29 cellular contexts compared by ENCODE assay signal in genomic region chr11:38562562-38562961, GRCh38.
"Had no signal": no experiment of that assay in that cellular context is flagged by ENCODE, and none has a peak within 500 bp of the region (broad histone marks: within the 10 kb centered on the region; RNA-seq: fewer than 3 reads in every experiment).

No MANE protein-coding gene starts in this region.

- H3K4me3 ChIP-seq: ascending aorta, SJCRH30, SK-N-MC had no signal

- H3K4me1 ChIP-seq: ascending aorta, SJCRH30 had no signal

- DNase-seq: activated CD4-positive, alpha-beta memory T cell treated with anti-CD3 and anti-CD28 coated beads, Interleukin-2, amount 10 ng/mL, durations not matched to agents 7 days and 5 days; activated CD4-positive, alpha-beta T cell treated with anti-CD3 and anti-CD28 coated beads for 1 hour; activated CD4-positive, alpha-beta T cell treated with anti-CD3 and anti-CD28 coated beads for 48 hours; activated CD4-positive, CD25-positive, alpha-beta regulatory T cell; activated CD8-positive, alpha-beta memory T cell treated with anti-CD3 and anti-CD28 coated beads for 24 hours; activated CD8-positive, alpha-beta memory T cell treated with anti-CD3 and anti-CD28 coated beads, Interleukin-2, amount 10 ng/mL, durations not matched to agents 7 days and 5 days; activated CD8-positive, alpha-beta memory T cell treated with anti-CD3 and anti-CD28 coated beads, Interleukin-2, amount 50 U/mL, for 48 hours; activated effector memory CD4-positive, alpha-beta T cell treated with Interleukin-2 at 50 U/mL for 16 hours; activated naive CD4-positive, alpha-beta T cell; activated naive CD8-positive, alpha-beta T cell treated with anti-CD3 and anti-CD28 coated beads, Interleukin-2, amount 10 ng/mL, durations not matched to agents 7 days and 5 days; activated T-cell treated with anti-CD3 and anti-CD28 coated beads, Interleukin-2, amount 50 U/mL, for 48 hours; amygdala; cerebellar nuclear complex; NCI-H1092 treated with DMSO at 0.1 percent for 48 hours; NCI-H1417; NCI-H1930; NCI-H2081 treated with DMSO at 0.1 percent for 48 hours; NCI-H226; NCI-H446 treated with DMSO at 0.1 percent for 48 hours; NCI-H524; NCI-H748 treated with DMSO at 0.1 percent for 48 hours; NK-92 treated with Interleukin-12 subunit alpha and Interleukin-12 subunit beta, amount 100 ng/mL, for 24 hours; SHP77; SJCRH30; T1000; WERI-Rb-1 had no signal

- ATAC-seq: activated CD8-positive, alpha-beta memory T cell treated with anti-CD3 and anti-CD28 coated beads, Interleukin-2, amount 10 ng/mL, durations not matched to agents 7 days and 5 days; Panc1 had no signal

- H3K9me3 ChIP-seq: ascending aorta, SJCRH30 had no signal

- H3K36me3 ChIP-seq: ascending aorta, SJCRH30, WERI-Rb-1 had no signal

- H3K27ac ChIP-seq: ascending aorta, SJCRH30, SK-N-MC, WERI-Rb-1 had no signal

- H3K27me3 ChIP-seq: ascending aorta, SJCRH30 had no signal
